ENCODE assay signal across 21 cellular contexts in the genomic region with DNA sequence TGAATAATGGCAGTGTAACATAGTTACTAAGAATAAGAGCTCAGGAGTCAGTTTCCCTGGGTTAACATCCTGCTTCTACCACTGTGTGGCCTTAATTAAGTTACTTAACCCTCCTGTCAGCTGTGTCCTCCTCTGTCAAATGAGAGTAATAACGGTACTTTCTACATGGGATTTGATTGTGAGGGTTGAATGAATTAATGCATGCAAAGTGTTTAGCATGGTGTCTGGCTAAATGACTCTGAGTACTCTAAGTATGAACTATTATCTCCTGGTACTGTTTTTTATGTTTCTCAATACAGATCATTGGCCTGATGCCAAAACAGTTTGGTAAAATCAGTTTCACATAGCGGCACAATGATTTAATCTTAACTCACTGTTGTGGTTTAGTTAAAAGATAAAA. TPM values are rescaled to one million over a fixed set of nuclear protein-coding genes. Genes with fewer than 3 reads are reported as not detected.
DNase-seq lines count a peak whose midpoint lies in the region; ATAC-seq and TF ChIP-seq lines count a peak whose summit lies in the region.
"Had no signal": no experiment of that assay in that cellular context is flagged by ENCODE, and none has a peak within 500 bp of the region (broad histone marks: within the 10 kb centered on the region; RNA-seq: fewer than 3 reads in every experiment).

No MANE protein-coding gene starts in this region.

- H3K9me3 ChIP-seq in CD4-positive, CD25-positive, alpha-beta regulatory T cell (ENCODE audit: control insufficient read depth in 2 of 2, low read length in 2 of 2): no peaks in the 10 kb centered on the region
- no peaks in the 10 kb centered on the region for H3K9me3 ChIP-seq in DND-41 (ENCODE audit: insufficient read depth, low read length, severe bottlenecking)
- H3K9me3 ChIP-seq: psoas muscle, SJCRH30, transverse colon had no signal

- H3K27ac Mint-ChIP-seq in CD4-positive, CD25-positive, alpha-beta regulatory T cell: peak overlapping the region; percentile 52 to 56 (median 56)
- H3K27ac Mint-ChIP-seq in activated naive CD8-positive, alpha-beta T cell treated with anti-CD3 and anti-CD28 coated beads, Interleukin-2, amount 50 U/mL, for 24 hours: no peak overlapping the region
- H3K27ac Mint-ChIP-seq: activated T-helper 2 cell treated with anti-CD3 and anti-CD28 coated beads, Interferon-gamma antibody, Interleukin-2, Interleukin-4, amounts not matched to agents 10 μg/mL and 5 μg/mL and 100 μg/mL, durations not matched to agents 14 hours and 24 hours and 36 hours; dendritic cell treated with granulocyte-macrophage colony-stimulating factor and Interleukin-4, amounts not matched to agents 40 ng/mL and 50 ng/mL, for 4 days had no signal

- no peaks in the 10 kb centered on the region for H3K27me3 Mint-ChIP-seq in CD4-positive, CD25-positive, alpha-beta regulatory T cell
- H3K27me3 Mint-ChIP-seq in activated naive CD8-positive, alpha-beta T cell treated with anti-CD3 and anti-CD28 coated beads, Interleukin-2, amount 50 U/mL, for 24 hours: no peaks in the 10 kb centered on the region
- H3K27me3 Mint-ChIP-seq: activated CD4-positive, alpha-beta T cell treated with anti-CD3 and anti-CD28 coated beads, Interleukin-2, amount 10 ng/mL, durations not matched to agents 24 days and 14 days; dendritic cell treated with granulocyte-macrophage colony-stimulating factor and Interleukin-4, amounts not matched to agents 40 ng/mL and 50 ng/mL, for 4 days had no signal

- peaks cover 31 to 59% (median 50%) of the 10 kb centered on the region in 4 donors for H3K4me1 Mint-ChIP-seq in CD4-positive, CD25-positive, alpha-beta regulatory T cell
- H3K4me1 Mint-ChIP-seq in activated naive CD8-positive, alpha-beta T cell treated with anti-CD3 and anti-CD28 coated beads, Interleukin-2, amount 50 U/mL, for 24 hours: peaks cover 46% of the 10 kb centered on the region

- no peak for TF ChIP-seq CTCF in DND-41 (IDR thresholded peaks at IDR 0.05; ENCODE audit: borderline replicate concordance, extremely low read depth, low read length, poor library complexity, severe bottlenecking)

- DNase-seq in CD4-positive, CD25-positive, alpha-beta regulatory T cell: peak in 2 of 3 donors; percentile 37 to 47
- DNase-seq in DND-41: no peak
- no peak for DNase-seq in activated naive CD8-positive, alpha-beta T cell treated with anti-CD3 and anti-CD28 coated beads, Interleukin-2, amount 50 U/mL, for 24 hours
- peak; percentile 16 for DNase-seq in glomerular visceral epithelial cell (ENCODE audit: extremely low spot score)
- no peak for DNase-seq in NCI-H69 (lab: John Stamatoyannopoulos, UW)
- DNase-seq in DMS 273 (lab: John Stamatoyannopoulos, UW; ENCODE audit: unreplicated experiment): no peak
- DNase-seq: activated CD4-positive, alpha-beta T cell treated with anti-CD3 and anti-CD28 coated beads, Interleukin-2, amount 10 ng/mL, durations not matched to agents 24 days and 14 days; DMS53; erythroblast; hippocampal formation; NCI-H1092 treated with DMSO at 0.1 percent for 48 hours; NCI-H526 treated with DMSO at 0.1 percent for 48 hours; OCI-M1; psoas muscle; SJCRH30; transverse colon had no signal

- peak overlapping the region; percentile 41 for H3K27ac ChIP-seq in CD4-positive, CD25-positive, alpha-beta regulatory T cell (ENCODE audit: insufficient read depth, low read length, poor library complexity, severe bottlenecking)
- no peak overlapping the region for H3K27ac ChIP-seq in DND-41 (ENCODE audit: low read length)
- H3K27ac ChIP-seq: BLaER1 treated with 17β-estradiol and CSF1 and Interleukin-3, amounts not matched to agents 10 nM and 100 nM; KMS-11; psoas muscle; SJCRH30; transverse colon had no signal

- peaks cover 32% of the 10 kb centered on the region for H3K36me3 Mint-ChIP-seq in CD4-positive, CD25-positive, alpha-beta regulatory T cell
- H3K36me3 Mint-ChIP-seq in activated naive CD8-positive, alpha-beta T cell treated with anti-CD3 and anti-CD28 coated beads, Interleukin-2, amount 50 U/mL, for 24 hours (ENCODE audit: low read depth): peaks cover 61% of the 10 kb centered on the region

- H3K4me3 Mint-ChIP-seq in CD4-positive, CD25-positive, alpha-beta regulatory T cell: peak overlapping the region in 3 of 4 donors; percentile 3 to 59 (median 11)
- H3K4me3 Mint-ChIP-seq in activated naive CD8-positive, alpha-beta T cell treated with anti-CD3 and anti-CD28 coated beads, Interleukin-2, amount 50 U/mL, for 24 hours: no peak overlapping the region
- H3K4me3 Mint-ChIP-seq: activated CD4-positive, alpha-beta T cell treated with anti-CD3 and anti-CD28 coated beads, Interleukin-2, amount 10 ng/mL, durations not matched to agents 24 days and 14 days; dendritic cell treated with granulocyte-macrophage colony-stimulating factor and Interleukin-4, amounts not matched to agents 40 ng/mL and 50 ng/mL, for 4 days had no signal

- peaks cover 32% of the 10 kb centered on the region for H3K36me3 ChIP-seq in CD4-positive, CD25-positive, alpha-beta regulatory T cell (ENCODE audit: control insufficient read depth, insufficient read depth, low read length)
- H3K36me3 ChIP-seq in DND-41 (ENCODE audit: insufficient read depth, low read length): peaks cover 84% of the 10 kb centered on the region

- no peaks in the 10 kb centered on the region for H3K27me3 ChIP-seq in CD4-positive, CD25-positive, alpha-beta regulatory T cell (ENCODE audit: control insufficient read depth, insufficient read depth, low read length)
- no peaks in the 10 kb centered on the region for H3K27me3 ChIP-seq in DND-41 (ENCODE audit: insufficient read depth, low read length, poor library complexity)
- H3K27me3 ChIP-seq: BLaER1 treated with 17β-estradiol and CSF1 and Interleukin-3, amounts not matched to agents 10 nM and 100 nM; SJCRH30; transverse colon had no signal

- H3K9me3 Mint-ChIP-seq in CD4-positive, CD25-positive, alpha-beta regulatory T cell: no peaks in the 10 kb centered on the region
- no peaks in the 10 kb centered on the region for H3K9me3 Mint-ChIP-seq in activated naive CD8-positive, alpha-beta T cell treated with anti-CD3 and anti-CD28 coated beads, Interleukin-2, amount 50 U/mL, for 24 hours
- H3K9me3 Mint-ChIP-seq: activated CD4-positive, alpha-beta T cell treated with anti-CD3 and anti-CD28 coated beads, Interleukin-2, amount 10 ng/mL, durations not matched to agents 24 days and 14 days; activated T-helper 2 cell treated with anti-CD3 and anti-CD28 coated beads, Interferon-gamma antibody, Interleukin-2, Interleukin-4, amounts not matched to agents 10 μg/mL and 5 μg/mL and 100 μg/mL, durations not matched to agents 14 hours and 24 hours and 36 hours; dendritic cell treated with granulocyte-macrophage colony-stimulating factor and Interleukin-4, amounts not matched to agents 40 ng/mL and 50 ng/mL, for 4 days had no signal

- no peak overlapping the region for H3K4me2 ChIP-seq in DND-41 (ENCODE audit: insufficient read depth, low read length)
- H3K4me2 ChIP-seq: BLaER1 treated with 17β-estradiol and CSF1 and Interleukin-3, amounts not matched to agents 10 nM and 100 nM; KMS-11 had no signal

- H3K4me1 ChIP-seq in CD4-positive, CD25-positive, alpha-beta regulatory T cell (ENCODE audit: control insufficient read depth, insufficient read depth, low read length, poor library complexity, severe bottlenecking): peaks cover 17% of the 10 kb centered on the region
- no peaks in the 10 kb centered on the region for H3K4me1 ChIP-seq in DND-41 (ENCODE audit: insufficient read depth, low read length)
- H3K4me1 ChIP-seq: SJCRH30 had no signal

- no peak overlapping the region for H3K9ac ChIP-seq in DND-41 (ENCODE audit: low read depth, low read length)
- H3K9ac ChIP-seq: BLaER1 treated with 17β-estradiol and CSF1 and Interleukin-3, amounts not matched to agents 10 nM and 100 nM; KMS-11 had no signal

- peak; percentile 40 to 50 for ATAC-seq in CD4-positive, CD25-positive, alpha-beta regulatory T cell (ENCODE audit: low read depth in 2 of 2)
- ATAC-seq in DND-41 (ENCODE audit: insufficient read depth, low read depth): peak; percentile 29; the same call in 1 of the 3 replicates
- peak; percentile 65 for ATAC-seq in activated naive CD8-positive, alpha-beta T cell treated with anti-CD3 and anti-CD28 coated beads, Interleukin-2, amount 50 U/mL, for 24 hours
- no peak for ATAC-seq in GM18873 (IDR thresholded peaks at IDR 0.05; ENCODE audit: low FRiP score, unreplicated experiment)
- ATAC-seq: psoas muscle had no signal

- H3K79me2 ChIP-seq in DND-41 (ENCODE audit: insufficient read depth, low read length): peaks cover 90% of the 10 kb centered on the region

- H3K4me3 ChIP-seq in CD4-positive, CD25-positive, alpha-beta regulatory T cell (ENCODE audit: low read depth, low read length): peak overlapping the region; percentile 40
- no peak overlapping the region for H3K4me3 ChIP-seq in DND-41 (ENCODE audit: low read depth in 1 of 2, low read length in 2 of 2)
- H3K4me3 ChIP-seq: BLaER1 treated with 17β-estradiol and CSF1 and Interleukin-3, amounts not matched to agents 10 nM and 100 nM; psoas muscle; SJCRH30; transverse colon had no signal

- no peak overlapping the region for H2AFZ ChIP-seq in DND-41 (ENCODE audit: low read depth, low read length)

- H4K20me1 ChIP-seq in DND-41 (ENCODE audit: insufficient read depth, low read length): peaks cover 16% of the 10 kb centered on the region; the same call in 1 of the 2 replicates

RNA-seq across cellular contexts. Expression of a gene that starts 19.6 kb away (rescaled TPM):
- total RNA-seq in CD4-positive, CD25-positive, alpha-beta regulatory T cell: 77.9 TPM
- polyA plus RNA-seq in CD4-positive, CD25-positive, alpha-beta regulatory T cell: 10 to 100 TPM; 41.4 to 62.6 (median 53.8) TPM

RNA-seq across cellular contexts. Expression of a gene that starts 51.7 kb away (rescaled TPM):
- 0.67 TPM for total RNA-seq in CD4-positive, CD25-positive, alpha-beta regulatory T cell
- polyA plus RNA-seq in CD4-positive, CD25-positive, alpha-beta regulatory T cell: under 1 TPM in 2 of 4 donors, not detected in 2; 0.16 to 0.26 TPM

Comparison
In these comparisons a context has a peak if more than half of its experiments do, and no peak if none do; other contexts are left out.
1. DNase-seq: peak in CD4-positive, CD25-positive, alpha-beta regulatory T cell (2 of 3) and glomerular visceral epithelial cell (single experiment); none in DND-41 (single experiment), activated naive CD8-positive, alpha-beta T cell treated with anti-CD3 and anti-CD28 coated beads, Interleukin-2, amount 50 U/mL, for 24 hours (single experiment), NCI-H69 (single experiment) and DMS 273 (single experiment).